24 cellular contexts compared by ENCODE assay signal in genomic region chr4:46820154-46820553, GRCh38.
"Had no signal": no experiment of that assay in that cellular context is flagged by ENCODE, and none has a peak within 500 bp of the region (broad histone marks: within the 10 kb centered on the region; RNA-seq: fewer than 3 reads in every experiment).

No MANE protein-coding gene starts in this region.

- DNase-seq: IMR-90, Karpas-422, KG1, MM.1S, NCI-H1092 treated with DMSO at 0.1 percent for 48 hours, NCI-H1417, NCI-H187, NCI-H2029, NCI-H2081 treated with DMSO at 0.1 percent for 48 hours, NCI-H2171, NCI-H226, NCI-H446, NCI-H510A, NCI-H524 treated with DMSO at 0.1 percent for 48 hours, NCI-H69, NCI-H774, Right ventricle myocardium superior, RPMI8226, SIG-M5, SK-N-SH, SW 1271 had no signal

- H3K4me1 ChIP-seq: SJSA1 had no signal

- H3K9me3 ChIP-seq: SJSA1, SK-N-SH had no signal

- FAIRE-seq: HepG2, RCC 7860 had no signal

- H3K27ac ChIP-seq: SJSA1 had no signal

- H3K36me3 ChIP-seq: SJSA1 had no signal

- H3K4me2 ChIP-seq: SK-N-SH had no signal

- H3K9ac ChIP-seq: SK-N-SH had no signal

- ATAC-seq: HepG2 had no signal

- H3K4me3 ChIP-seq: SJSA1 had no signal

- H3K27me3 ChIP-seq: SJSA1 had no signal
